Comparison of ENCODE assay signal across 10 cellular contexts in the genomic region with DNA sequence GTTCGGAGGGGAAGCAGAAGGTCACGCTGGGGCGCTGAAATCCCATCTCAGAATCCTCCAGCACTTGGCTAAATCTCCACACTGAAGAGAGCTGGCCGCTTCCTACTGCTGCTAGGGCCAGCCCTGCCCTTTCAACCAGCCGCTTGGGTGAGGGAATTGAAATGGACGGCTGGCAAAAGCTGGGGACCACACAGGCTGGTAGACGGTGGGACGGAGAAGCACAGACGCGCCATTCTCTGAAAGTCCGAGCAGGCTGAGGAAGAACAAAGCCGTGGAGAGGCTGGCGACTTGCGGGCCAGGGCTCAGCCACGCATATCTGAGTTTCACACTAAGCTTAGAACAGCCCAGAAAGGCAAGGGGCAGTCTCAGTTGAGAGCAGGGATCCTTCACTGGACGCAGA. TPM values are rescaled to one million over a fixed set of nuclear protein-coding genes. Genes with fewer than 3 reads are reported as not detected.
DNase-seq lines count a peak whose midpoint lies in the region; ATAC-seq and TF ChIP-seq lines count a peak whose summit lies in the region.
"Had no signal": no experiment of that assay in that cellular context is flagged by ENCODE, and none has a peak within 500 bp of the region (broad histone marks: within the 10 kb centered on the region; RNA-seq: fewer than 3 reads in every experiment).

No MANE protein-coding gene starts in this region.

- H3K9ac ChIP-seq in skeletal muscle satellite cell (ENCODE audit: low read depth, low read length): peak overlapping the region; percentile 19

- H3K27me3 ChIP-seq in GM06990 (replicated peaks; ENCODE audit: control insufficient read depth, insufficient read depth, low read length): no peaks in the 10 kb centered on the region
- no peaks in the 10 kb centered on the region for H3K27me3 ChIP-seq in skeletal muscle satellite cell (ENCODE audit: control insufficient read depth, insufficient read depth, low read length)

- peaks cover 33% of the 10 kb centered on the region for H3K36me3 ChIP-seq in GM06990 (ENCODE audit: control insufficient read depth, insufficient read depth, low read length)
- H3K36me3 ChIP-seq in skeletal muscle satellite cell (ENCODE audit: insufficient read depth, low read length): peaks cover 32% of the 10 kb centered on the region

- H3K9me3 ChIP-seq in skeletal muscle satellite cell (replicated peaks; ENCODE audit: low read length): no peaks in the 10 kb centered on the region
- H3K9me3 ChIP-seq: mucosa of descending colon had no signal

- H3K9me3 Mint-ChIP-seq in T-cell: no peaks in the 10 kb centered on the region

- ATAC-seq in T-cell (replicated peaks in 1 of 4) (no peak), HG03159 (IDR thresholded peaks at IDR 0.05; ENCODE audit: unreplicated experiment) (no peak)
- ATAC-seq: mucosa of descending colon had no signal

- POLR2A ChIA-PET in T-cell (lab: Charles Lee): interaction anchor here (0.6 to 1.8 kb wide), 7 partner anchors 9 to 764 kb away, joined by 3 to 24 read pairs (median 4); no protein-coding TSS in a partner anchor

- H3K4me2 ChIP-seq in skeletal muscle satellite cell (ENCODE audit: low read length): peak overlapping the region; percentile 94

- peak overlapping the region; percentile 99 for H3K4me3 ChIP-seq in GM06990 (replicated peaks; ENCODE audit: low read depth, low read length)
- peak overlapping the region; percentile 100 for H3K4me3 ChIP-seq in skeletal muscle satellite cell (ENCODE audit: low read length)
- H3K4me3 ChIP-seq: mucosa of descending colon had no signal

- H3K36me3 Mint-ChIP-seq in T-cell: peaks cover 44% of the 10 kb centered on the region

- CTCF ChIA-PET in T-cell (lab: Charles Lee): interaction anchor here (0.7 to 2.1 kb wide), 7 partner anchors 11 to 96 kb away, joined by 3 to 8 read pairs (median 4); a partner anchor contains a TSS

- no peak for DNase-seq in GM06990 (ENCODE audit: extremely low read depth, insufficient read length)
- DNase-seq in T-cell: no peak
- DNase-seq in globus pallidus (ENCODE audit: low spot score): peak; percentile 61
- no peak for DNase-seq in NCI-H1930 (lab: John Stamatoyannopoulos, UW)
- DNase-seq in NOMO-1 (lab: John Stamatoyannopoulos, UW; ENCODE audit: unreplicated experiment in 2 of 2): no peak
- DNase-seq in stimulated activated naive CD4-positive, alpha-beta T cell (lab: John Stamatoyannopoulos, UW): no peak
- DNase-seq: activated CD4-positive, CD25-positive, alpha-beta regulatory T cell had no signal

- peak overlapping the region; percentile 99 for H3K4me3 Mint-ChIP-seq in T-cell

- H3K27me3 Mint-ChIP-seq in T-cell: no peaks in the 10 kb centered on the region

- H3K27ac Mint-ChIP-seq in T-cell: peak overlapping the region; percentile 92 to 97

- peaks cover 56% of the 10 kb centered on the region for H3K4me1 ChIP-seq in skeletal muscle satellite cell (ENCODE audit: control insufficient read depth, insufficient read depth, low read length)

- TF ChIP-seq CTCF in GM06990 (IDR thresholded peaks at IDR 0.05; ENCODE audit: insufficient read depth, low read length, poor library complexity, severe bottlenecking): no peak

- H3K4me1 Mint-ChIP-seq in T-cell: peaks cover 71 to 78% (median 76%) of the 10 kb centered on the region in 3 donors

RNA-seq across cellular contexts. Expression of a gene that starts 3.6 kb away (rescaled TPM):
- 100 to 1,000 TPM; 126 to 286 (median 269) TPM for total RNA-seq in T-cell
- 43.7 and 56.5 TPM in 2 replicates for total RNA-seq in skeletal muscle satellite cell (2012; rRNA removed)

RNA-seq across cellular contexts. Expression of a gene that starts 30.4 kb away (rescaled TPM):
- 10 to 100 TPM in 1 of 5 donors, 1 to 10 TPM in 4; 7.4 to 10.5 (median 9.1) TPM for total RNA-seq in T-cell
- 0.25 TPM in 1 of 2 replicates, not detected in the other for total RNA-seq in skeletal muscle satellite cell (2012; rRNA removed)

RNA-seq across cellular contexts. Expression of a gene that starts 42.2 kb away (rescaled TPM):
- 100 to 1,000 TPM in 1 of 5 donors, 10 to 100 TPM in 4; 50.9 to 165 (median 55.4) TPM for total RNA-seq in T-cell
- total RNA-seq in skeletal muscle satellite cell (2012; rRNA removed): 13.3 and 22.1 TPM in 2 replicates

RNA-seq across cellular contexts. Expression of a gene that starts 49.6 kb away (rescaled TPM):
- total RNA-seq in T-cell: 10 to 100 TPM; 15.3 to 25.4 (median 17.2) TPM
- total RNA-seq in skeletal muscle satellite cell (2012; rRNA removed): 6.1 and 9.8 TPM in 2 replicates
